Comparison of ENCODE assay signal across 2 cellular contexts in genomic region chr17:57997085-57997809, GRCh38.
TF ChIP-seq lines count a peak whose summit lies in the region.

No MANE protein-coding gene starts in this region.

TF ChIP-seq in IMR-90, 13 proteins besides CTCF, POLR2A, EP300 and RAD21:
- TF ChIP-seq CHD1 (IDR thresholded peaks at IDR 0.05; ENCODE audit: low read depth, low read length) (no peak), BHLHE40 (IDR thresholded peaks at IDR 0.05; ENCODE audit: low read depth, low read length) (no peak), MAFK (IDR thresholded peaks at IDR 0.05; ENCODE audit: low read depth, low read length) (peak; percentile 60; the same call in 1 of the 2 replicates), FOS (IDR thresholded peaks at IDR 0.05; ENCODE audit: low read depth, low read length) (no peak), CEBPB (IDR thresholded peaks at IDR 0.05; ENCODE audit: low read depth, low read length) (no peak)

TF ChIP-seq in GM12878, 131 proteins besides CTCF, POLR2A, EP300 and RAD21:
- no peak for TF ChIP-seq NRF1 (conservative IDR thresholded peaks at IDR 0.05; ENCODE audit: low read depth, low read length)
- TF ChIP-seq IRF5 (IDR thresholded peaks at IDR 0.05; ENCODE audit: borderline replicate concordance), result no peak
- TF ChIP-seq ATF2 (IDR thresholded peaks at IDR 0.05; ENCODE audit: low read length), result peak; percentile 37; the same call in 1 of the 2 replicates
- peak; percentile 4; the same call in 1 of the 2 replicates for TF ChIP-seq MTA3 (IDR thresholded peaks at IDR 0.05; ENCODE audit: borderline replicate concordance, low read length)
